ENCODE assay signal across 1 cellular context in genomic region chr10:78996449-78997129, GRCh38.
TF ChIP-seq lines count a peak whose summit lies in the region.

No MANE protein-coding gene starts in this region.

TF ChIP-seq in HepG2, 621 proteins besides CTCF, POLR2A, EP300 and RAD21 (continued from another document):
- TF ChIP-seq PAXIP1 (CRISPR knock-in tag; conservative IDR thresholded peaks at IDR 0.05), result no peak
- no peak for TF ChIP-seq STAG1 (CRISPR knock-in tag; IDR thresholded peaks at IDR 0.05)
- TF ChIP-seq ETV6 (CRISPR knock-in tag; conservative IDR thresholded peaks at IDR 0.05), result no peak
- TF ChIP-seq RCOR2 (CRISPR knock-in tag; IDR thresholded peaks at IDR 0.05), result no peak
- TF ChIP-seq RARA (CRISPR knock-in tag; IDR thresholded peaks at IDR 0.05), result no peak
- TF ChIP-seq ZNF670 (CRISPR knock-in tag; IDR thresholded peaks at IDR 0.05; ENCODE audit: borderline replicate concordance), result no peak
- TF ChIP-seq TERF1 (CRISPR knock-in tag; IDR thresholded peaks at IDR 0.05), result no peak
- no peak for TF ChIP-seq ZHX2 (IDR thresholded peaks at IDR 0.05; ENCODE audit: low read depth)
- TF ChIP-seq ZHX2 (CRISPR knock-in tag; IDR thresholded peaks at IDR 0.05; ENCODE audit: borderline replicate concordance), result no peak
- no peak for TF ChIP-seq ZNF180 (CRISPR knock-in tag; IDR thresholded peaks at IDR 0.05; ENCODE audit: borderline replicate concordance, low read depth)
- TF ChIP-seq ZKSCAN8 (CRISPR knock-in tag; IDR thresholded peaks at IDR 0.05; ENCODE audit: borderline replicate concordance), result no peak
